ENCODE assay signal across 1 cellular context in genomic region chr3:114394551-114394950, GRCh38.
TF ChIP-seq lines count a peak whose summit lies in the region.

No MANE protein-coding gene starts in this region.

TF ChIP-seq in H1, 55 proteins besides CTCF, POLR2A, EP300 and RAD21:
- TF ChIP-seq MAFK (IDR thresholded peaks at IDR 0.05; ENCODE audit: low read depth, low read length) = no peak
- TF ChIP-seq NANOG (IDR thresholded peaks at IDR 0.05; ENCODE audit: insufficient read depth, low read depth, low read length, poor library complexity, severe bottlenecking) = no peak
- no peak for TF ChIP-seq CEBPB (IDR thresholded peaks at IDR 0.05; ENCODE audit: low read depth, low read length)
- no peak for TF ChIP-seq HDAC2 (IDR thresholded peaks at IDR 0.05; ENCODE audit: borderline replicate concordance in 1 of 2, low read depth in 2 of 2, low read length in 2 of 2)
